22 cellular contexts compared by ENCODE assay signal in the genomic region with DNA sequence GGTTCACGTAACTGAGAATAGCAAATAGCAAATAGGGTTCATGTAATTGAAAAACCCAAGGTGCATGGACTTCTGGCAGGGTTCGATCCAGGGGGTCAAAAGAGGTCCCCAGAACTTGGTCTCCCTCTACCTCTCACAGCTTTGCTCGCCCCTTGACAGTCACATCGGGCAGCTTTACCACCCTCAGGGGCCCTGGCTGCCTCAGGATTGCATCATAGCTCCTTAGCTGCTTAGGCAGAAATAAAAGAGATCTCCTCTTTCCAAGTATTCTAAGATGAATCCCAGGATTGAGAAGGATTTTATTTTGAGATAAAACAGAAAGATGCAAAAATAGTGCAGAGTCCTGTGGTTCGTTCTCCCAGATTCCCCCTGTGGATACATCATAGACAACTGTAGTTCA. TPM values are rescaled to one million over a fixed set of nuclear protein-coding genes. Genes with fewer than 3 reads are reported as not detected.
"Had no signal": no experiment of that assay in that cellular context is flagged by ENCODE, and none has a peak within 500 bp of the region (broad histone marks: within the 10 kb centered on the region; RNA-seq: fewer than 3 reads in every experiment).

No MANE protein-coding gene starts in this region.

- H3K4me2 ChIP-seq: hepatocyte had no signal

- H3K9me3 ChIP-seq: colonic mucosa, esophagus muscularis mucosa, tibial nerve, uterus had no signal

- H3K4me3 ChIP-seq: colonic mucosa, esophagus muscularis mucosa, hepatocyte, tibial nerve, uterus had no signal

- H3K27ac ChIP-seq: colonic mucosa, esophagus muscularis mucosa, hepatocyte, tibial nerve, uterus, VCaP had no signal

- DNase-seq: activated CD4-positive, alpha-beta T cell treated with anti-CD3 and anti-CD28 coated beads for 1 hour; activated CD4-positive, alpha-beta T cell treated with anti-CD3 and anti-CD28 coated beads, Interleukin-2, amount 50 U/mL, for 4 hours; activated naive CD4-positive, alpha-beta T cell treated with anti-CD3 and anti-CD28 coated beads, Interleukin-2, amount 50 U/mL, for 16 hours; amniotic stem cell; caudate nucleus; colonic mucosa; islet precursor cell; midbrain; retina; stimulated activated CD4-positive, alpha-beta T cell treated with anti-CD3 and anti-CD28 coated beads, Interleukin-15, amount 100 ng/mL, for 24 hours; stimulated activated CD4-positive, alpha-beta T cell treated with anti-CD3 and anti-CD28 coated beads, Interleukin-4, amount 100 ng/mL, for 1 hour; stimulated activated naive CD4-positive, alpha-beta T cell treated with Interleukin-2 at 50 U/mL for 16 hours; substantia nigra; uterus had no signal

- H3K79me2 ChIP-seq: hepatocyte had no signal

- H3K36me3 ChIP-seq: colonic mucosa, esophagus muscularis mucosa, tibial nerve, uterus had no signal

- H3K4me1 ChIP-seq: colonic mucosa, tibial nerve, uterus had no signal

- H3K27me3 ChIP-seq: colonic mucosa, hepatocyte, tibial nerve, uterus had no signal

- H2AFZ ChIP-seq: hepatocyte had no signal

RNA-seq across cellular contexts. Expression of a gene that starts 12.7 kb away (rescaled TPM):
- total RNA-seq: fibroblast of villous mesenchyme, hepatocyte, myocyte had no signal
- polyA plus RNA-seq: hepatocyte had no signal

RNA-seq across cellular contexts. Expression of a gene that starts 13.8 kb away (rescaled TPM):
- total RNA-seq: colonic mucosa, fibroblast of villous mesenchyme, glomerular endothelial cell, myocyte, skeletal muscle tissue had no signal
